Comparison of ENCODE assay signal across 1 cellular context in the genomic region with DNA sequence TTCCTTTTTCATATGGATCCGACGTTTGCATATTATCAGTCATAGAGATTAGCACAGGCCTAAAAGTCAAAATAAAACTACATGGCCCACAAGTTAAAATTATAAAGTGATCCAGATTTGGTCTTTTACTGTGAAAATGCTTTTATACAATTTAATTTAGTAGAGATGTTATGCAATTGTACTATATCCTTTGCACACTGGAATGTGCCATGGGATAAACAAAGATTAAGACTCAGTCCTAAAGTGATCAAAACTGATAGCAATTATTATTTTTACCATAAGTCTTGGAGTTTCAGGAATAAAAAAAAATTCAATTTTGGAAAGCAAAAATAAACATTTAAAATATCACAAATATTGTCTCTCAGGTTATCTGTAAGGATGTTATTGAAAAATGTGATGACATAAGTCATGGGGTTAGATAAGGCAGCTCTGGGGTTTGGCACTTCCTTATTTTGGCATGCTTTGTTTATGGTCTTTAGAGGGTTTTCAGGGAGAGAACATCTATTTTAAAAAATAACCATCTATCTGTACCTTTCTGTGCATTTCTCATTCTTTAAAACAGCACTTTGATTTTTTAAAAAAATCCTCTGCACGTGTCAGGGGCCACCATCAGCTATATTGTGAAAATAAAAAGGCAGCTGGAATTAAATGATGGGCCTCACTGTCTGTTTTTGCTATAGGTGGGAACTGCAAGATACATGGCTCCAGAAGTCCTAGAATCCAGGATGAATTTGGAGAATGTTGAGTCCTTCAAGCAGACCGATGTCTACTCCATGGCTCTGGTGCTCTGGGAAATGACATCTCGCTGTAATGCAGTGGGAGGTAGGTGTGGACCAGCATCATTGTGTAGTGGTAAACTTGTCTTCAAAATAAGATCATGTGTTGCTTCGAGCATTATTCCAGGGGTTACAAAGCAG.
TF ChIP-seq lines count a peak whose summit lies in the region.

No MANE protein-coding gene starts in this region.

TF ChIP-seq in GM12878, 131 proteins besides CTCF, POLR2A, EP300 and RAD21 (continued from another document):
- TF ChIP-seq REST (IDR thresholded peaks at IDR 0.05; ENCODE audit: low read depth, low read length) (no peak), SPI1 (IDR thresholded peaks at IDR 0.05; ENCODE audit: borderline replicate concordance, insufficient read depth, low read depth, low read length) (peak; percentile 15; the same call in 1 of the 2 replicates), ZNF217 (IDR thresholded peaks at IDR 0.05) (no peak)
